In genomic region chr19:40445637-40445944, GRCh38 we compare ENCODE assay signal across 11 cellular contexts. TPM values are rescaled to one million over a fixed set of nuclear protein-coding genes. Genes with fewer than 3 reads are reported as not detected.
DNase-seq lines count a peak whose midpoint lies in the region; ATAC-seq and TF ChIP-seq lines count a peak whose summit lies in the region.
"Had no signal": no experiment of that assay in that cellular context is flagged by ENCODE, and none has a peak within 500 bp of the region (broad histone marks: within the 10 kb centered on the region; RNA-seq: fewer than 3 reads in every experiment).

No MANE protein-coding gene starts in this region.

- TF ChIP-seq CTCF in gastroesophageal sphincter (IDR thresholded peaks at IDR 0.05) (no peak), thyroid gland (IDR thresholded peaks at IDR 0.05) (no peak)

- H3K36me3 Mint-ChIP-seq in activated naive CD4-positive, alpha-beta T cell treated with anti-CD3 and anti-CD28 coated beads, Interleukin-2, amount 10 ng/mL, durations not matched to agents 7 days and 5 days: peaks cover 12% of the 10 kb centered on the region

- H3K9me3 Mint-ChIP-seq in activated naive CD4-positive, alpha-beta T cell treated with anti-CD3 and anti-CD28 coated beads, Interleukin-2, amount 10 ng/mL, durations not matched to agents 7 days and 5 days: no peaks in the 10 kb centered on the region

- CTCF ChIA-PET in activated naive CD4-positive, alpha-beta T cell treated with anti-CD3 and anti-CD28 coated beads, Interleukin-2, amount 10 ng/mL, durations not matched to agents 7 days and 5 days (lab: Charles Lee): no interaction called here

- no peak for TF ChIP-seq POLR2A in gastroesophageal sphincter (IDR thresholded peaks at IDR 0.05)
- no peak for TF ChIP-seq POLR2A in thyroid gland (IDR thresholded peaks at IDR 0.05)

- H3K9me3 ChIP-seq in gastroesophageal sphincter (no peaks in the 10 kb centered on the region), thyroid gland (no peaks in the 10 kb centered on the region)
- H3K9me3 ChIP-seq: BE2C, body of pancreas, upper lobe of right lung had no signal

- no peak for ATAC-seq in gastroesophageal sphincter
- ATAC-seq in GM21528 (IDR thresholded peaks at IDR 0.05; ENCODE audit: low FRiP score, unreplicated experiment): no peak
- ATAC-seq: body of pancreas, upper lobe of right lung had no signal

- no peak overlapping the region for H3K27ac Mint-ChIP-seq in activated naive CD4-positive, alpha-beta T cell treated with anti-CD3 and anti-CD28 coated beads, Interleukin-2, amount 10 ng/mL, durations not matched to agents 7 days and 5 days

- peaks cover 0 to 34% (median 18%) of the 10 kb centered on the region in 3 donors for H3K4me1 ChIP-seq in gastroesophageal sphincter
- peaks cover 8 to 28% of the 10 kb centered on the region in 2 donors for H3K4me1 ChIP-seq in thyroid gland

- H3K4me1 Mint-ChIP-seq in activated naive CD4-positive, alpha-beta T cell treated with anti-CD3 and anti-CD28 coated beads, Interleukin-2, amount 10 ng/mL, durations not matched to agents 7 days and 5 days: peaks cover 19% of the 10 kb centered on the region

- H3K27me3 ChIP-seq in gastroesophageal sphincter (no peaks in the 10 kb centered on the region), thyroid gland (no peaks in the 10 kb centered on the region)
- H3K27me3 ChIP-seq: BE2C, body of pancreas, upper lobe of right lung had no signal

- H3K4me3 Mint-ChIP-seq in activated naive CD4-positive, alpha-beta T cell treated with anti-CD3 and anti-CD28 coated beads, Interleukin-2, amount 10 ng/mL, durations not matched to agents 7 days and 5 days: peak overlapping the region; percentile 28

- intact Hi-C loops in thyroid gland (cut with DNase I): loop anchor here (10.0 kb wide), 1 partner anchor 101 kb away; the partner anchor contains the start of genes C19orf47 and PLD3

- no peak overlapping the region for H3K4me3 ChIP-seq in gastroesophageal sphincter
- no peak overlapping the region for H3K4me3 ChIP-seq in thyroid gland (replicated peaks in 1 of 3)

- peak overlapping the region in 3 of 4 donors; percentile 97 to 98 (median 98) for H3K27ac ChIP-seq in gastroesophageal sphincter
- H3K27ac ChIP-seq in thyroid gland: peak overlapping the region in 2 of 3 donors; percentile 88 to 92

- TF ChIP-seq EP300 in gastroesophageal sphincter (IDR thresholded peaks at IDR 0.05): no peak

- no CpG with 5 or more reads among the region's 6 CpGs for WGBS in gastroesophageal sphincter (ENCODE audit: low coverage in 1 of 2), 2 donors
- 83 to 88% methylated on average over 6 of the region's 6 CpGs for WGBS in thyroid gland, 2 donors

- no peak for DNase-seq in activated naive CD4-positive, alpha-beta T cell treated with anti-CD3 and anti-CD28 coated beads, Interleukin-2, amount 10 ng/mL, durations not matched to agents 7 days and 5 days
- DNase-seq in activated naive CD4-positive, alpha-beta T cell treated with anti-CD3 and anti-CD28 coated beads, Interleukin-2, amount 50 U/mL, for 16 hours: no peak
- DNase-seq in thyroid gland (no peak), NCI-H1436 treated with DMSO at 0.1 percent for 48 hours (lab: John Stamatoyannopoulos, UW) (no peak)
- DNase-seq: BE2C, body of pancreas, foreskin melanocyte, midbrain, upper lobe of right lung had no signal

- H3K36me3 ChIP-seq in gastroesophageal sphincter (peaks cover 0 to 55% of the 10 kb centered on the region in 2 donors), thyroid gland (peaks cover 15 to 20% of the 10 kb centered on the region in 2 donors)

- peaks cover 4% of the 10 kb centered on the region for H3K27me3 Mint-ChIP-seq in activated naive CD4-positive, alpha-beta T cell treated with anti-CD3 and anti-CD28 coated beads, Interleukin-2, amount 10 ng/mL, durations not matched to agents 7 days and 5 days

RNA-seq across cellular contexts. Expression of gene SERTAD3, which starts 1.5 kb away (rescaled TPM):
- total RNA-seq in gastroesophageal sphincter (10 to 100 TPM; 22.1 to 30.2 (median 26.4) TPM), thyroid gland (10 to 100 TPM; 15.6 to 25.2 (median 20.4) TPM)

RNA-seq across cellular contexts. Expression of gene SERTAD1, which starts 19.8 kb away (rescaled TPM):
- total RNA-seq in gastroesophageal sphincter (10 to 100 TPM; 16.6 to 22.1 (median 18.9) TPM), thyroid gland (10 to 100 TPM; 12.6 to 19.9 (median 15.1) TPM)

RNA-seq across cellular contexts. Expression of gene BLVRB, which starts 20.0 kb away (rescaled TPM):
- total RNA-seq in gastroesophageal sphincter (100 to 1,000 TPM; 146 to 209 (median 164) TPM), thyroid gland (100 to 1,000 TPM; 111 to 238 (median 205) TPM)

RNA-seq across cellular contexts. Expression of gene SPTBN4, which starts 21.2 kb away (rescaled TPM):
- total RNA-seq in gastroesophageal sphincter (1 to 10 TPM; 4.7 to 9.4 (median 5.9) TPM), thyroid gland (1 to 10 TPM in 2 of 4 donors, under 1 TPM in 2; 0.67 to 2.7 (median 1.0) TPM)

RNA-seq across cellular contexts. Expression of gene PRX, which starts 32.4 kb away (rescaled TPM):
- total RNA-seq in gastroesophageal sphincter (10 to 100 TPM in 1 of 4 donors, 1 to 10 TPM in 3; 4.5 to 12.7 (median 6.7) TPM), thyroid gland (10 to 100 TPM in 2 of 4 donors, 1 to 10 TPM in 2; 7.3 to 27.5 (median 10.3) TPM)
